In genomic region chr16:22255335-22255734, GRCh38 we compare ENCODE assay signal across 1 cellular context.
TF ChIP-seq lines count a peak whose summit lies in the region.

No MANE protein-coding gene starts in this region.

TF ChIP-seq in SK-N-SH treated with all-trans-retinoic acid at 6 μM for 48 hours, 23 proteins besides CTCF, POLR2A, EP300 and RAD21 (continued from another document):
- TF ChIP-seq CSDC2 (CRISPR knock-in tag; IDR thresholded peaks at IDR 0.05) (no peak), TOX (CRISPR knock-in tag; IDR thresholded peaks at IDR 0.05; ENCODE audit: borderline replicate concordance) (no peak), BACH2 (CRISPR knock-in tag; IDR thresholded peaks at IDR 0.05; ENCODE audit: borderline replicate concordance) (no peak), ZNF565 (CRISPR knock-in tag; conservative IDR thresholded peaks at IDR 0.05; ENCODE audit: low read depth) (no peak), ZNF70 (CRISPR knock-in tag; IDR thresholded peaks at IDR 0.05) (no peak), TCF4 (CRISPR knock-in tag; IDR thresholded peaks at IDR 0.05; ENCODE audit: borderline replicate concordance) (no peak)
- TF ChIP-seq, protein P1, sequence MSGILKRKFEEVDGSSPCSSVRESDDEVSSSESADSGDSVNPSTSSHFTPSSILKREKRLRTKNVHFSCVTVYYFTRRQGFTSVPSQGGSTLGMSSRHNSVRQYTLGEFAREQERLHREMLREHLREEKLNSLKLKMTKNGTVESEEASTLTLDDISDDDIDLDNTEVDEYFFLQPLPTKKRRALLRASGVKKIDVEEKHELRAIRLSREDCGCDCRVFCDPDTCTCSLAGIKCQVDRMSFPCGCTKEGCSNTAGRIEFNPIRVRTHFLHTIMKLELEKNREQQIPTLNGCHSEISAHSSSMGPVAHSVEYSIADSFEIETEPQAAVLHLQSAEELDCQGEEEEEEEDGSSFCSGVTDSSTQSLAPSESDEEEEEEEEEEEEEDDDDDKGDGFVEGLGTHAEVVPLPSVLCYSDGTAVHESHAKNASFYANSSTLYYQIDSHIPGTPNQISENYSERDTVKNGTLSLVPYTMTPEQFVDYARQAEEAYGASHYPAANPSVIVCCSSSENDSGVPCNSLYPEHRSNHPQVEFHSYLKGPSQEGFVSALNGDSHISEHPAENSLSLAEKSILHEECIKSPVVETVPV (CRISPR knock-in tag; IDR thresholded peaks at IDR 0.05): no peak
TF ChIP-seq in SK-N-SH treated with all-trans-retinoic acid at 6 μM for 48 hours: peak in this region for 0.
